25 cellular contexts compared by ENCODE assay signal in the genomic region with DNA sequence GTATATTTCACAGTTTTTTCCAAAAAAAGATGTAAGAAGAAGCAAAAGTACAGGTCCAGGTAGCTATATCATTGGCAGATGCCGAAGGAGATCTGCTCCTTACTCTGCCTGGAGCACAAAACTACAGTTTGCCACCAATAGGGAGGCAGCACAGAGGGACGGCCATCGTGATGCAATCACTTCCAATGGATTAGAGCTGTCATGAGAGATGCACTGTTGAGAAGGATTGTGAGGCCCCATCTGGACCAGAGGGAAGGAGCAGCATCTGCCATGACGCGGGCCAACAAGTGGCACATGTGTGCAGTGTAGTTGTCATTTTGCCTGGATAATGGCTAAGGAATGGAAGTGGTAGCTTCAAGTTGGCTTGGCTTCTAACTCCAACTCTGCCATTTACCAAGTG.
"Had no signal": no experiment of that assay in that cellular context is flagged by ENCODE, and none has a peak within 500 bp of the region (broad histone marks: within the 10 kb centered on the region; RNA-seq: fewer than 3 reads in every experiment).

No MANE protein-coding gene starts in this region.

- H3K79me2 ChIP-seq: hepatocyte had no signal

- DNase-seq: activated CD4-positive, alpha-beta T cell treated with anti-CD3 and anti-CD28 coated beads for 36 hours; activated CD4-positive, CD25-positive, alpha-beta regulatory T cell; activated CD8-positive, alpha-beta memory T cell treated with anti-CD3 and anti-CD28 coated beads, Interleukin-2, amount 10 ng/mL, durations not matched to agents 7 days and 5 days; activated CD8-positive, alpha-beta T cell treated with anti-CD3 and anti-CD28 coated beads, Interleukin-2, amount 10 ng/mL, durations not matched to agents 7 days and 5 days; activated naive CD4-positive, alpha-beta T cell treated with Interleukin-2 at 50 U/mL for 16 hours; activated T-cell treated with anti-CD3 and anti-CD28 coated beads, Interleukin-2, amount 50 U/mL, for 72 hours; anterior cingulate cortex; dermis blood vessel endothelial cell; effector CD4-positive, alpha-beta T cell; foreskin melanocyte; islet precursor cell; left ventricle myocardium superior; naive B cell; nucleus accumbens; pancreas; stimulated activated CD4-positive, alpha-beta T cell treated with anti-CD3 and anti-CD28 coated beads, Interleukin-1b, Interleukin-23, amount 100 ng/mL, for 48 hours; stimulated activated naive CD4-positive, alpha-beta T cell; T-helper 1 cell had no signal

- H3K27ac ChIP-seq: esophagus muscularis mucosa, hepatocyte, pancreas, right atrium auricular region, tibial nerve had no signal

- H3K9me3 ChIP-seq: esophagus muscularis mucosa, pancreas, right atrium auricular region, tibial nerve had no signal

- H3K36me3 ChIP-seq: pancreas, tibial nerve had no signal

- H3K4me2 ChIP-seq: hepatocyte, smooth muscle cell had no signal

- FAIRE-seq: bronchial epithelial cell, colon, pancreas had no signal

- H3K4me1 ChIP-seq: esophagus muscularis mucosa, pancreas, right atrium auricular region, tibial nerve had no signal

- H3K27me3 ChIP-seq: esophagus muscularis mucosa, hepatocyte, pancreas, right atrium auricular region, tibial nerve had no signal

- H3K4me3 ChIP-seq: esophagus muscularis mucosa, hepatocyte, pancreas, right atrium auricular region, smooth muscle cell, tibial nerve had no signal

- H2AFZ ChIP-seq: hepatocyte had no signal
